In the genomic region with DNA sequence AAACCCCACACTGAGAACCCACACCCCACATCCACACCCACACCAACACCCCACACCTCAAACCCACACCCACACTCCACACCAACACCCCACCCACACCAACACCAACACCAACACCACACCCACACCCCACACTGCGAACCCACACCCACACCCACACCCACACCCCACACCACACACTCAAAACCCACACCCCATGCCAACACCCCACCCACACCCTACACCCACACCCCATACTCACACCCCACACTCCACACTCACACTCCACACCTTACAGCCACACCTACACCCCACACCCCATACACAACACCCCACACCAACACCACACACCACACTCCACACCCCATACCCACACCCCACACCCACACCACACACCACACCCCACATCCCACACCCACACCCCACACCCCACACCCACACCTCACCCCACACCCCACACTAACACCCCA, we compare ENCODE assay signal across 2 cellular contexts.
TF ChIP-seq lines count a peak whose summit lies in the region.

No MANE protein-coding gene starts in this region.

TF ChIP-seq in HepG2, 621 proteins besides CTCF, POLR2A, EP300 and RAD21:
- TF ChIP-seq FLYWCH1 (CRISPR knock-in tag; IDR thresholded peaks at IDR 0.05) (no peak), PCBP1 (IDR thresholded peaks at IDR 0.05; ENCODE audit: borderline replicate concordance, low read depth, low read length) (peak; percentile 59; the same call in 1 of the 2 replicates)

TF ChIP-seq in GM23338, 12 proteins besides CTCF, POLR2A, EP300 and RAD21:
- TF ChIP-seq CREB1 (CRISPR knock-in tag; IDR thresholded peaks at IDR 0.05; ENCODE audit: low read depth) (no peak), EZH2 (IDR thresholded peaks at IDR 0.05; ENCODE audit: low read depth, unreplicated experiment) (no peak), EZH2phosphoT487 (IDR thresholded peaks at IDR 0.05; ENCODE audit: unreplicated experiment) (no peak), ETS1 (IDR thresholded peaks at IDR 0.05) (no peak), NANOG (IDR thresholded peaks at IDR 0.05; ENCODE audit: borderline replicate concordance) (no peak), ZNF114 (CRISPR knock-in tag; IDR thresholded peaks at IDR 0.05) (no peak)
- TF ChIP-seq, protein P1, sequence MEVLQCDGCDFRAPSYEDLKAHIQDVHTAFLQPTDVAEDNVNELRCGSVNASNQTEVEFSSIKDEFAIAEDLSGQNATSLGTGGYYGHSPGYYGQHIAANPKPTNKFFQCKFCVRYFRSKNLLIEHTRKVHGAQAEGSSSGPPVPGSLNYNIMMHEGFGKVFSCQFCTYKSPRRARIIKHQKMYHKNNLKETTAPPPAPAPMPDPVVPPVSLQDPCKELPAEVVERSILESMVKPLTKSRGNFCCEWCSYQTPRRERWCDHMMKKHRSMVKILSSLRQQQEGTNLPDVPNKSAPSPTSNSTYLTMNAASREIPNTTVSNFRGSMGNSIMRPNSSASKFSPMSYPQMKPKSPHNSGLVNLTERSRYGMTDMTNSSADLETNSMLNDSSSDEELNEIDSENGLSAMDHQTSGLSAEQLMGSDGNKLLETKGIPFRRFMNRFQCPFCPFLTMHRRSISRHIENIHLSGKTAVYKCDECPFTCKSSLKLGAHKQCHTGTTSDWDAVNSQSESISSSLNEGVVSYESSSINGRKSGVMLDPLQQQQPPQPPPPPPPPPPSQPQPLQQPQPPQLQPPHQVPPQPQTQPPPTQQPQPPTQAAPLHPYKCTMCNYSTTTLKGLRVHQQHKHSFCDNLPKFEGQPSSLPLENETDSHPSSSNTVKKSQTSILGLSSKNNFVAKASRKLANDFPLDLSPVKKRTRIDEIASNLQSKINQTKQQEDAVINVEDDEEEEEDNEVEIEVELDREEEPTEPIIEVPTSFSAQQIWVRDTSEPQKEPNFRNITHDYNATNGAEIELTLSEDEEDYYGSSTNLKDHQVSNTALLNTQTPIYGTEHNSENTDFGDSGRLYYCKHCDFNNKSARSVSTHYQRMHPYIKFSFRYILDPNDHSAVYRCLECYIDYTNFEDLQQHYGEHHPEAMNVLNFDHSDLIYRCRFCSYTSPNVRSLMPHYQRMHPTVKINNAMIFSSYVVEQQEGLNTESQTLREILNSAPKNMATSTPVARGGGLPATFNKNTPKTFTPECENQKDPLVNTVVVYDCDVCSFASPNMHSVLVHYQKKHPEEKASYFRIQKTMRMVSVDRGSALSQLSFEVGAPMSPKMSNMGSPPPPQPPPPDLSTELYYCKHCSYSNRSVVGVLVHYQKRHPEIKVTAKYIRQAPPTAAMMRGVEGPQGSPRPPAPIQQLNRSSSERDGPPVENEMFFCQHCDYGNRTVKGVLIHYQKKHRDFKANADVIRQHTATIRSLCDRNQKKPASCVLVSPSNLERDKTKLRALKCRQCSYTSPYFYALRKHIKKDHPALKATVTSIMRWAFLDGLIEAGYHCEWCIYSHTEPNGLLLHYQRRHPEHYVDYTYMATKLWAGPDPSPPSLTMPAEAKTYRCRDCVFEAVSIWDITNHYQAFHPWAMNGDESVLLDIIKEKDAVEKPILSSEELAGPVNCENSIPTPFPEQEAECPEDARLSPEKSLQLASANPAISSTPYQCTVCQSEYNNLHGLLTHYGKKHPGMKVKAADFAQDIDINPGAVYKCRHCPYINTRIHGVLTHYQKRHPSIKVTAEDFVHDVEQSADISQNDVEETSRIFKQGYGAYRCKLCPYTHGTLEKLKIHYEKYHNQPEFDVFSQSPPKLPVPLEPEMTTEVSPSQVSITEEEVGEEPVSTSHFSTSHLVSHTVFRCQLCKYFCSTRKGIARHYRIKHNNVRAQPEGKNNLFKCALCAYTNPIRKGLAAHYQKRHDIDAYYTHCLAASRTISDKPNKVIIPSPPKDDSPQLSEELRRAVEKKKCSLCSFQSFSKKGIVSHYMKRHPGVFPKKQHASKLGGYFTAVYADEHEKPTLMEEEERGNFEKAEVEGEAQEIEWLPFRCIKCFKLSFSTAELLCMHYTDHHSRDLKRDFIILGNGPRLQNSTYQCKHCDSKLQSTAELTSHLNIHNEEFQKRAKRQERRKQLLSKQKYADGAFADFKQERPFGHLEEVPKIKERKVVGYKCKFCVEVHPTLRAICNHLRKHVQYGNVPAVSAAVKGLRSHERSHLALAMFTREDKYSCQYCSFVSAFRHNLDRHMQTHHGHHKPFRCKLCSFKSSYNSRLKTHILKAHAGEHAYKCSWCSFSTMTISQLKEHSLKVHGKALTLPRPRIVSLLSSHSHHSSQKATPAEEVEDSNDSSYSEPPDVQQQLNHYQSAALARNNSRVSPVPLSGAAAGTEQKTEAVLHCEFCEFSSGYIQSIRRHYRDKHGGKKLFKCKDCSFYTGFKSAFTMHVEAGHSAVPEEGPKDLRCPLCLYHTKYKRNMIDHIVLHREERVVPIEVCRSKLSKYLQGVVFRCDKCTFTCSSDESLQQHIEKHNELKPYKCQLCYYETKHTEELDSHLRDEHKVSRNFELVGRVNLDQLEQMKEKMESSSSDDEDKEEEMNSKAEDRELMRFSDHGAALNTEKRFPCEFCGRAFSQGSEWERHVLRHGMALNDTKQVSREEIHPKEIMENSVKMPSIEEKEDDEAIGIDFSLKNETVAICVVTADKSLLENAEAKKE (CRISPR knock-in tag; IDR thresholded peaks at IDR 0.05) = no peak
